Comparison of ENCODE assay signal across 2 cellular contexts in the genomic region with DNA sequence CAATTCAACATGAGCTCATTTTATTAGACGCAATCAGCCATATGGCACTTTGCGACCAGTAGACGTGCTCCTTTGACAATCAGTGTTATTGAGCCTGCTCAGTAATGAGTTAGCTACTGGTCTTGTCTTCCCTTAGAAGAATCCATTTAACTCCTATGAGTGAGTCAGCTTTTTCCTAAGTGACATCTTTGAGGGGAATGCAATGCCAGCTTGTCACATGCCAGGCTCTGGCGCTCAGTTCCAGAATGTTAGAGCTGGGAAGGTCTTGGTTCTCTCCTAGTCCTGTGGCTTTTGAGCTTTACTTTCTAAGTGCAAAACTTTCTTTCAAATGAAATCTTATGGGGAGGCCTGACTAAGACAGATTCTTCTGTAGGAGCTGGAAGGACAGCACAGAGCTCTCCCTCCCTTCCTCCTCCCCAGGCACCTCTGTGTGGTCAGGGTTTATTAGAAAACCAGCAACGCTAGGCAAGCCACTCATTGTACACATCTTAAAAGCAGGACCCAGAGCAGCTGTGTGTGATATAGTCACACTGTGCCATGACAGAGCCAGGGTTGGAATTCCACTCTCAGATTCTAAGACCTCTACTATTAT.
TF ChIP-seq lines count a peak whose summit lies in the region.

No MANE protein-coding gene starts in this region.

TF ChIP-seq in SK-N-SH treated with all-trans-retinoic acid at 6 μM for 48 hours, 23 proteins besides CTCF, POLR2A, EP300 and RAD21 (continued from another document):
- TF ChIP-seq, protein P1, sequence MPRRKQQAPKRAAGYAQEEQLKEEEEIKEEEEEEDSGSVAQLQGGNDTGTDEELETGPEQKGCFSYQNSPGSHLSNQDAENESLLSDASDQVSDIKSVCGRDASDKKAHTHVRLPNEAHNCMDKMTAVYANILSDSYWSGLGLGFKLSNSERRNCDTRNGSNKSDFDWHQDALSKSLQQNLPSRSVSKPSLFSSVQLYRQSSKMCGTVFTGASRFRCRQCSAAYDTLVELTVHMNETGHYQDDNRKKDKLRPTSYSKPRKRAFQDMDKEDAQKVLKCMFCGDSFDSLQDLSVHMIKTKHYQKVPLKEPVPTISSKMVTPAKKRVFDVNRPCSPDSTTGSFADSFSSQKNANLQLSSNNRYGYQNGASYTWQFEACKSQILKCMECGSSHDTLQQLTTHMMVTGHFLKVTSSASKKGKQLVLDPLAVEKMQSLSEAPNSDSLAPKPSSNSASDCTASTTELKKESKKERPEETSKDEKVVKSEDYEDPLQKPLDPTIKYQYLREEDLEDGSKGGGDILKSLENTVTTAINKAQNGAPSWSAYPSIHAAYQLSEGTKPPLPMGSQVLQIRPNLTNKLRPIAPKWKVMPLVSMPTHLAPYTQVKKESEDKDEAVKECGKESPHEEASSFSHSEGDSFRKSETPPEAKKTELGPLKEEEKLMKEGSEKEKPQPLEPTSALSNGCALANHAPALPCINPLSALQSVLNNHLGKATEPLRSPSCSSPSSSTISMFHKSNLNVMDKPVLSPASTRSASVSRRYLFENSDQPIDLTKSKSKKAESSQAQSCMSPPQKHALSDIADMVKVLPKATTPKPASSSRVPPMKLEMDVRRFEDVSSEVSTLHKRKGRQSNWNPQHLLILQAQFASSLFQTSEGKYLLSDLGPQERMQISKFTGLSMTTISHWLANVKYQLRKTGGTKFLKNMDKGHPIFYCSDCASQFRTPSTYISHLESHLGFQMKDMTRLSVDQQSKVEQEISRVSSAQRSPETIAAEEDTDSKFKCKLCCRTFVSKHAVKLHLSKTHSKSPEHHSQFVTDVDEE (CRISPR knock-in tag; IDR thresholded peaks at IDR 0.05), result no peak
- no peak for TF ChIP-seq ZNF70 (CRISPR knock-in tag; IDR thresholded peaks at IDR 0.05)
- TF ChIP-seq ZFP3 (CRISPR knock-in tag; IDR thresholded peaks at IDR 0.05), result no peak
- TF ChIP-seq TCF4 (CRISPR knock-in tag; IDR thresholded peaks at IDR 0.05; ENCODE audit: borderline replicate concordance), result no peak
- no peak for TF ChIP-seq ZC3H10 (CRISPR knock-in tag; IDR thresholded peaks at IDR 0.05)
- TF ChIP-seq, protein P2, sequence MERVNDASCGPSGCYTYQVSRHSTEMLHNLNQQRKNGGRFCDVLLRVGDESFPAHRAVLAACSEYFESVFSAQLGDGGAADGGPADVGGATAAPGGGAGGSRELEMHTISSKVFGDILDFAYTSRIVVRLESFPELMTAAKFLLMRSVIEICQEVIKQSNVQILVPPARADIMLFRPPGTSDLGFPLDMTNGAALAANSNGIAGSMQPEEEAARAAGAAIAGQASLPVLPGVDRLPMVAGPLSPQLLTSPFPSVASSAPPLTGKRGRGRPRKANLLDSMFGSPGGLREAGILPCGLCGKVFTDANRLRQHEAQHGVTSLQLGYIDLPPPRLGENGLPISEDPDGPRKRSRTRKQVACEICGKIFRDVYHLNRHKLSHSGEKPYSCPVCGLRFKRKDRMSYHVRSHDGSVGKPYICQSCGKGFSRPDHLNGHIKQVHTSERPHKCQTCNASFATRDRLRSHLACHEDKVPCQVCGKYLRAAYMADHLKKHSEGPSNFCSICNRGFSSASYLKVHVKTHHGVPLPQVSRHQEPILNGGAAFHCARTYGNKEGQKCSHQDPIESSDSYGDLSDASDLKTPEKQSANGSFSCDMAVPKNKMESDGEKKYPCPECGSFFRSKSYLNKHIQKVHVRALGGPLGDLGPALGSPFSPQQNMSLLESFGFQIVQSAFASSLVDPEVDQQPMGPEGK (CRISPR knock-in tag; IDR thresholded peaks at IDR 0.05; ENCODE audit: borderline replicate concordance), result no peak
- TF ChIP-seq, protein P3, sequence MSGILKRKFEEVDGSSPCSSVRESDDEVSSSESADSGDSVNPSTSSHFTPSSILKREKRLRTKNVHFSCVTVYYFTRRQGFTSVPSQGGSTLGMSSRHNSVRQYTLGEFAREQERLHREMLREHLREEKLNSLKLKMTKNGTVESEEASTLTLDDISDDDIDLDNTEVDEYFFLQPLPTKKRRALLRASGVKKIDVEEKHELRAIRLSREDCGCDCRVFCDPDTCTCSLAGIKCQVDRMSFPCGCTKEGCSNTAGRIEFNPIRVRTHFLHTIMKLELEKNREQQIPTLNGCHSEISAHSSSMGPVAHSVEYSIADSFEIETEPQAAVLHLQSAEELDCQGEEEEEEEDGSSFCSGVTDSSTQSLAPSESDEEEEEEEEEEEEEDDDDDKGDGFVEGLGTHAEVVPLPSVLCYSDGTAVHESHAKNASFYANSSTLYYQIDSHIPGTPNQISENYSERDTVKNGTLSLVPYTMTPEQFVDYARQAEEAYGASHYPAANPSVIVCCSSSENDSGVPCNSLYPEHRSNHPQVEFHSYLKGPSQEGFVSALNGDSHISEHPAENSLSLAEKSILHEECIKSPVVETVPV (CRISPR knock-in tag; IDR thresholded peaks at IDR 0.05), result no peak
- TF ChIP-seq PPARA (CRISPR knock-in tag; IDR thresholded peaks at IDR 0.05; ENCODE audit: borderline replicate concordance), result no peak
- TF ChIP-seq BACH2 (CRISPR knock-in tag; IDR thresholded peaks at IDR 0.05; ENCODE audit: borderline replicate concordance), result no peak
- TF ChIP-seq RARB (CRISPR knock-in tag; IDR thresholded peaks at IDR 0.05), result no peak
- no peak for TF ChIP-seq ARNTL (CRISPR knock-in tag; IDR thresholded peaks at IDR 0.05; ENCODE audit: borderline replicate concordance, low read depth)
- TF ChIP-seq SNAI2 (CRISPR knock-in tag; IDR thresholded peaks at IDR 0.05), result no peak

TF ChIP-seq in SK-N-SH, 30 proteins besides CTCF, POLR2A, EP300 and RAD21 (continued from another document):
- TF ChIP-seq, protein P4, sequence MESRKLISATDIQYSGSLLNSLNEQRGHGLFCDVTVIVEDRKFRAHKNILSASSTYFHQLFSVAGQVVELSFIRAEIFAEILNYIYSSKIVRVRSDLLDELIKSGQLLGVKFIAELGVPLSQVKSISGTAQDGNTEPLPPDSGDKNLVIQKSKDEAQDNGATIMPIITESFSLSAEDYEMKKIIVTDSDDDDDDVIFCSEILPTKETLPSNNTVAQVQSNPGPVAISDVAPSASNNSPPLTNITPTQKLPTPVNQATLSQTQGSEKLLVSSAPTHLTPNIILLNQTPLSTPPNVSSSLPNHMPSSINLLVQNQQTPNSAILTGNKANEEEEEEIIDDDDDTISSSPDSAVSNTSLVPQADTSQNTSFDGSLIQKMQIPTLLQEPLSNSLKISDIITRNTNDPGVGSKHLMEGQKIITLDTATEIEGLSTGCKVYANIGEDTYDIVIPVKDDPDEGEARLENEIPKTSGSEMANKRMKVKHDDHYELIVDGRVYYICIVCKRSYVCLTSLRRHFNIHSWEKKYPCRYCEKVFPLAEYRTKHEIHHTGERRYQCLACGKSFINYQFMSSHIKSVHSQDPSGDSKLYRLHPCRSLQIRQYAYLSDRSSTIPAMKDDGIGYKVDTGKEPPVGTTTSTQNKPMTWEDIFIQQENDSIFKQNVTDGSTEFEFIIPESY (IDR thresholded peaks at IDR 0.05; ENCODE audit: borderline replicate concordance, low read depth), result no peak
- no peak for TF ChIP-seq GATA2 (CRISPR knock-in tag; IDR thresholded peaks at IDR 0.05)
- TF ChIP-seq TAF1 (IDR thresholded peaks at IDR 0.05; ENCODE audit: borderline replicate concordance, low read depth, low read length), result no peak
